ENCODE assay signal across 8 cellular contexts in the genomic region with DNA sequence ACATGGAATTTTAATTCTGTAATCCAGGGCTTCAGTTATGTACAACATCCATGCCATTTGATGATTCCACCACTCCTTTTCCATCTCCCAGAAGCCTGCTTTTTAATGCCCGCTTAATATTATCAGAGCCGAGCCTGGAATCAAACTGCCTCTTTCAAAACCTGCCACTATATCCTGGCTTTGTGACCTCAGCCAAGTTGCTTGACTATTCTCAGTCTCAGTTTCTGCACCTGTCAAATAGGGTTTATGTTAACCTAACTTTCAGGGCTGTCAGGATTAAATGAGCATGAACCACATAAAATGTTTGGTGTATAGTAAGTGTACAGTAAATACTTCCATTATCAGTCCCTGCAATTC.
DNase-seq lines count a peak whose midpoint lies in the region; ATAC-seq and TF ChIP-seq lines count a peak whose summit lies in the region.

No MANE protein-coding gene starts in this region.

- no peaks in the 10 kb centered on the region for H3K9me3 Mint-ChIP-seq in MCF 10A (ENCODE audit: unreplicated experiment)
- H3K9me3 Mint-ChIP-seq in activated T-helper 2 cell treated with anti-CD3 and anti-CD28 coated beads, Interferon-gamma antibody, Interleukin-2, Interleukin-4, amounts not matched to agents 10 μg/mL and 5 μg/mL and 100 μg/mL, durations not matched to agents 14 hours and 24 hours and 36 hours, result no peaks in the 10 kb centered on the region
- no peaks in the 10 kb centered on the region for H3K9me3 Mint-ChIP-seq in GM23338
- H3K9me3 Mint-ChIP-seq in CD8-positive, alpha-beta memory T cell, result no peaks in the 10 kb centered on the region

- TSS peak; percentile 49 for BruUV-seq in MCF 10A (replicated peaks; lab: Mats Ljungman, UMichigan)

- H3K4me3 Mint-ChIP-seq in MCF 10A (ENCODE audit: unreplicated experiment) (peak overlapping the region; percentile 13), GM23338 (no peak overlapping the region)
- H3K4me3 Mint-ChIP-seq in activated T-helper 2 cell treated with anti-CD3 and anti-CD28 coated beads, Interferon-gamma antibody, Interleukin-2, Interleukin-4, amounts not matched to agents 10 μg/mL and 5 μg/mL and 100 μg/mL, durations not matched to agents 14 hours and 24 hours and 36 hours (ENCODE audit: low read depth), result no peak overlapping the region
- H3K4me3 Mint-ChIP-seq in CD8-positive, alpha-beta memory T cell, result peak overlapping the region in 1 of 7 donors; percentile 27

- TF ChIP-seq POLR2A in breast epithelium (IDR thresholded peaks at IDR 0.05), result no peak
- no peak for TF ChIP-seq POLR2A in spleen (IDR thresholded peaks at IDR 0.05)
- no peak for TF ChIP-seq POLR2A in Peyer's patch (IDR thresholded peaks at IDR 0.05)

- H3K4me1 ChIP-seq in breast epithelium (no peaks in the 10 kb centered on the region), spleen (peaks cover 0 to 36% (median 10%) of the 10 kb centered on the region in 6 donors), GM23338 (ENCODE audit: insufficient read depth) (no peaks in the 10 kb centered on the region), Peyer's patch (peaks cover 0 to 5% (median 0%) of the 10 kb centered on the region in 4 donors)
- peaks cover 2% of the 10 kb centered on the region for H3K4me1 ChIP-seq in CD8-positive, alpha-beta memory T cell (ENCODE audit: insufficient read depth, low read length)

- H4K20me1 ChIP-seq in GM23338 (replicated peaks; ENCODE audit: insufficient read depth), result no peaks in the 10 kb centered on the region; the same call in 1 of the 2 replicates

- H3K27me3 ChIP-seq in breast epithelium (no peaks in the 10 kb centered on the region), spleen (replicated peaks in 1 of 7) (no peaks in the 10 kb centered on the region), GM23338 (ENCODE audit: insufficient read depth) (no peaks in the 10 kb centered on the region), Peyer's patch (no peaks in the 10 kb centered on the region)
- no peaks in the 10 kb centered on the region for H3K27me3 ChIP-seq in CD8-positive, alpha-beta memory T cell (ENCODE audit: insufficient read depth, low read length, poor library complexity, severe bottlenecking)

- intact Hi-C loops in MCF 10A (cut with micrococcal nuclease) (loop anchor here (10.0 kb wide), 1 partner anchor 277 kb away; the partner anchor contains the start of gene RPL37A), breast epithelium (cut with DNase I; ENCODE audit: low total_unique reads) (no loop called here), spleen (cut with DNase I; ENCODE audit: low total_unique reads) (no loop called here)
- intact Hi-C loops in activated T-helper 2 cell treated with anti-CD3 and anti-CD28 coated beads, Interferon-gamma antibody, Interleukin-2, Interleukin-4, amounts not matched to agents 10 μg/mL and 5 μg/mL and 100 μg/mL, durations not matched to agents 14 hours and 24 hours and 36 hours (cut with micrococcal nuclease), result loop anchor here (1.0 kb wide), 2 partner anchors 12 to 23 kb away; no protein-coding TSS in a partner anchor

- H3K36me3 Mint-ChIP-seq in MCF 10A (ENCODE audit: insufficient read depth, unreplicated experiment) (no peaks in the 10 kb centered on the region), GM23338 (ENCODE audit: low read depth) (no peaks in the 10 kb centered on the region)
- peaks cover 35% of the 10 kb centered on the region for H3K36me3 Mint-ChIP-seq in activated T-helper 2 cell treated with anti-CD3 and anti-CD28 coated beads, Interferon-gamma antibody, Interleukin-2, Interleukin-4, amounts not matched to agents 10 μg/mL and 5 μg/mL and 100 μg/mL, durations not matched to agents 14 hours and 24 hours and 36 hours (ENCODE audit: low read depth)
- peaks cover 0 to 24% (median 0%) of the 10 kb centered on the region in 3 donors for H3K36me3 Mint-ChIP-seq in CD8-positive, alpha-beta memory T cell

- H3K9me3 ChIP-seq in breast epithelium (no peaks in the 10 kb centered on the region), spleen (no peaks in the 10 kb centered on the region), Peyer's patch (no peaks in the 10 kb centered on the region)
- H3K9me3 ChIP-seq in CD8-positive, alpha-beta memory T cell (ENCODE audit: low read length), result no peaks in the 10 kb centered on the region

- 67 to 82% (median 73%) methylated on average over 2 of the region's 2 CpGs for WGBS in spleen, 5 donors

- H3K4me3 ChIP-seq in breast epithelium (no peak overlapping the region), spleen (no peak overlapping the region), GM23338 (no peak overlapping the region), Peyer's patch (no peak overlapping the region)
- no peak overlapping the region for H3K4me3 ChIP-seq in CD8-positive, alpha-beta memory T cell (ENCODE audit: low read length)

- POLR2A ChIA-PET in MCF 10A (lab: Yijun Ruan, JAX), result interaction anchor here (0.6 to 0.7 kb wide), 2 partner anchors 55 to 108 kb away, joined by 3 read pairs; no protein-coding TSS in a partner anchor
- POLR2A ChIA-PET in CD8-positive, alpha-beta memory T cell (lab: Charles Lee), result no interaction called here

- 0 out of 2 replicates have a peak, but pooled peaks cover 2% of the 10 kb centered on the region for H3F3A ChIP-seq in GM23338 (replicated peaks; ENCODE audit: low read depth)

- DNase-seq in MCF 10A (ENCODE audit: unreplicated experiment) (no peak), breast epithelium (ENCODE audit: low spot score in 2 of 2) (no peak), spleen (no peak), GM23338 (ENCODE audit: low spot score) (no peak), Peyer's patch (no peak)
- no peak for DNase-seq in activated T-helper 2 cell treated with anti-CD3 and anti-CD28 coated beads, Interferon-gamma antibody, Interleukin-2, Interleukin-4, amounts not matched to agents 10 μg/mL and 5 μg/mL and 100 μg/mL, durations not matched to agents 14 hours and 24 hours and 36 hours (ENCODE audit: low spot score)
- DNase-seq in CD8-positive, alpha-beta memory T cell, result no peak

- no peaks in the 10 kb centered on the region for H3K36me3 ChIP-seq in breast epithelium
- peaks cover 0 to 60% (median 0%) of the 10 kb centered on the region in 6 donors for H3K36me3 ChIP-seq in spleen
- no peaks in the 10 kb centered on the region; the same call in 1 of the 2 replicates for H3K36me3 ChIP-seq in GM23338 (ENCODE audit: insufficient read depth)
- no peaks in the 10 kb centered on the region for H3K36me3 ChIP-seq in CD8-positive, alpha-beta memory T cell (ENCODE audit: insufficient read depth, low read length)
- H3K36me3 ChIP-seq in Peyer's patch, result no peaks in the 10 kb centered on the region

- no peaks in the 10 kb centered on the region for H3K79me2 ChIP-seq in GM23338 (replicated peaks; ENCODE audit: insufficient read depth)

- TF ChIP-seq CTCF in MCF 10A (IDR thresholded peaks at IDR 0.05; ENCODE audit: unreplicated experiment), result no peak
- TF ChIP-seq CTCF in breast epithelium (IDR thresholded peaks at IDR 0.05), result no peak
- TF ChIP-seq CTCF in spleen (IDR thresholded peaks at IDR 0.05 in 8 of 11, conservative IDR thresholded peaks at IDR 0.05 in 3 of 11), result no peak
- TF ChIP-seq CTCF in GM23338 (conservative IDR thresholded peaks at IDR 0.05; ENCODE audit: low read depth in 2 of 2), result no peak
- no peak for TF ChIP-seq CTCF in Peyer's patch (IDR thresholded peaks at IDR 0.05)

- H3K4me1 Mint-ChIP-seq in MCF 10A (ENCODE audit: insufficient read depth, unreplicated experiment), result peaks cover 45% of the 10 kb centered on the region
- peaks cover 63% of the 10 kb centered on the region for H3K4me1 Mint-ChIP-seq in activated T-helper 2 cell treated with anti-CD3 and anti-CD28 coated beads, Interferon-gamma antibody, Interleukin-2, Interleukin-4, amounts not matched to agents 10 μg/mL and 5 μg/mL and 100 μg/mL, durations not matched to agents 14 hours and 24 hours and 36 hours (ENCODE audit: low read depth)
- H3K4me1 Mint-ChIP-seq in GM23338, result no peaks in the 10 kb centered on the region
- peaks cover 11 to 23% (median 23%) of the 10 kb centered on the region in 3 donors for H3K4me1 Mint-ChIP-seq in CD8-positive, alpha-beta memory T cell

- CTCF ChIA-PET in MCF 10A (lab: Yijun Ruan, JAX), result interaction anchor here (1.4 to 1.9 kb wide), 2 partner anchors 31 to 155 kb away, joined by 3 to 5 read pairs; partner anchors contain the start of gene MARCHF4
- CTCF ChIA-PET in CD8-positive, alpha-beta memory T cell (lab: Charles Lee), result interaction anchor here (1.8 kb wide), 1 partner anchor 187 kb away, joined by 5 read pairs; no protein-coding TSS in a partner anchor

- H3K27ac Mint-ChIP-seq in MCF 10A (ENCODE audit: low read depth, unreplicated experiment) (peak overlapping the region; percentile 90), GM23338 (no peak overlapping the region)
- H3K27ac Mint-ChIP-seq in activated T-helper 2 cell treated with anti-CD3 and anti-CD28 coated beads, Interferon-gamma antibody, Interleukin-2, Interleukin-4, amounts not matched to agents 10 μg/mL and 5 μg/mL and 100 μg/mL, durations not matched to agents 14 hours and 24 hours and 36 hours, result peak overlapping the region; percentile 56
- peak overlapping the region in 4 of 8 donors; percentile 4 to 42 (median 38) for H3K27ac Mint-ChIP-seq in CD8-positive, alpha-beta memory T cell

- no peak overlapping the region for H2AFZ ChIP-seq in GM23338

- no peaks in the 10 kb centered on the region for H3K9me2 ChIP-seq in GM23338 (ENCODE audit: insufficient read depth)

- no peak overlapping the region for H3K4me2 ChIP-seq in GM23338

- H3K27me3 Mint-ChIP-seq in MCF 10A (ENCODE audit: insufficient read depth, unreplicated experiment) (no peaks in the 10 kb centered on the region), GM23338 (ENCODE audit: insufficient read depth, low read depth, poor library complexity) (no peaks in the 10 kb centered on the region)
- no peaks in the 10 kb centered on the region for H3K27me3 Mint-ChIP-seq in activated T-helper 2 cell treated with anti-CD3 and anti-CD28 coated beads, Interferon-gamma antibody, Interleukin-2, Interleukin-4, amounts not matched to agents 10 μg/mL and 5 μg/mL and 100 μg/mL, durations not matched to agents 14 hours and 24 hours and 36 hours (ENCODE audit: low read depth)
- no peaks in the 10 kb centered on the region for H3K27me3 Mint-ChIP-seq in CD8-positive, alpha-beta memory T cell

- H3K27ac ChIP-seq in breast epithelium (peak overlapping the region in 1 of 2 donors; percentile 53), spleen (peak overlapping the region in 6 of 8 donors; percentile 28 to 75 (median 61)), GM23338 (ENCODE audit: low read depth) (no peak overlapping the region; the same call in 1 of the 2 replicates), Peyer's patch (no peak overlapping the region)
- H3K27ac ChIP-seq in CD8-positive, alpha-beta memory T cell (ENCODE audit: low read depth, low read length), result no peak overlapping the region

- ATAC-seq in HG02943 (IDR thresholded peaks at IDR 0.05; ENCODE audit: low read depth, unreplicated experiment) (peak; percentile 54), GM23338 (no peak)

TF ChIP-seq in GM23338, 12 proteins besides CTCF, POLR2A, EP300 and RAD21 (continues in another document):
- TF ChIP-seq NANOG (IDR thresholded peaks at IDR 0.05; ENCODE audit: borderline replicate concordance), result no peak
- TF ChIP-seq ZNF114 (CRISPR knock-in tag; IDR thresholded peaks at IDR 0.05), result no peak
- no peak for TF ChIP-seq JUNB (IDR thresholded peaks at IDR 0.05; ENCODE audit: unreplicated experiment)

Comparison
In these comparisons a context has a peak if more than half of its experiments do, and no peak if none do; other contexts are left out.
1. intact Hi-C loops: an anchor here in MCF 10A (10.0 kb wide) and activated T-helper 2 cell treated with anti-CD3 and anti-CD28 coated beads, Interferon-gamma antibody, Interleukin-2, Interleukin-4, amounts not matched to agents 10 μg/mL and 5 μg/mL and 100 μg/mL, durations not matched to agents 14 hours and 24 hours and 36 hours (1.0 kb wide); none called in breast epithelium and spleen.
2. H3K27ac ChIP-seq: peak in spleen (6 of 8); none in GM23338 (single experiment), CD8-positive, alpha-beta memory T cell (single experiment) and Peyer's patch (0 of 4).